15 cellular contexts compared by ENCODE assay signal in genomic region chr10:103799341-103799740, GRCh38. TPM values are rescaled to one million over a fixed set of nuclear protein-coding genes. Genes with fewer than 3 reads are reported as not detected.
DNase-seq lines count a peak whose midpoint lies in the region; ATAC-seq and TF ChIP-seq lines count a peak whose summit lies in the region.
"Had no signal": no experiment of that assay in that cellular context is flagged by ENCODE, and none has a peak within 500 bp of the region (broad histone marks: within the 10 kb centered on the region; RNA-seq: fewer than 3 reads in every experiment).

No MANE protein-coding gene starts in this region.

- no peaks in the 10 kb centered on the region for H3K9me3 Mint-ChIP-seq in activated CD4-positive, alpha-beta memory T cell treated with anti-CD3 and anti-CD28 coated beads, Interleukin-2, amount 10 ng/mL, durations not matched to agents 7 days and 5 days
- no peaks in the 10 kb centered on the region for H3K9me3 Mint-ChIP-seq in activated CD4-positive, alpha-beta memory T cell treated with anti-CD3 and anti-CD28 coated beads for 36 hours
- no peaks in the 10 kb centered on the region for H3K9me3 Mint-ChIP-seq in activated T-helper 1 cell treated with anti-CD3 and anti-CD28 coated beads, Interleukin-12 subunit alpha, Interleukin-12 subunit beta, Interleukin-2, Interleukin-4 antibody, amounts not matched to agents 30 ng/mL and 10 ng/mL and 1 ng/mL, durations not matched to agents 14 hours and 24 hours and 36 hours
- H3K9me3 Mint-ChIP-seq in neural crest cell = no peaks in the 10 kb centered on the region
- H3K9me3 Mint-ChIP-seq: GM23338 had no signal

- intact Hi-C loops in activated CD4-positive, alpha-beta memory T cell treated with anti-CD3 and anti-CD28 coated beads for 36 hours (cut with micrococcal nuclease) = no loop called here
- intact Hi-C loops in activated T-helper 1 cell treated with anti-CD3 and anti-CD28 coated beads, Interleukin-12 subunit alpha, Interleukin-12 subunit beta, Interleukin-2, Interleukin-4 antibody, amounts not matched to agents 30 ng/mL and 10 ng/mL and 1 ng/mL, durations not matched to agents 14 hours and 24 hours and 36 hours (cut with micrococcal nuclease) = no loop called here

- peak overlapping the region; percentile 80 for H3K27ac Mint-ChIP-seq in activated CD4-positive, alpha-beta memory T cell treated with anti-CD3 and anti-CD28 coated beads, Interleukin-2, amount 10 ng/mL, durations not matched to agents 7 days and 5 days
- no peak overlapping the region for H3K27ac Mint-ChIP-seq in activated CD4-positive, alpha-beta memory T cell treated with anti-CD3 and anti-CD28 coated beads for 36 hours
- peak overlapping the region; percentile 80 for H3K27ac Mint-ChIP-seq in activated T-helper 1 cell treated with anti-CD3 and anti-CD28 coated beads, Interleukin-12 subunit alpha, Interleukin-12 subunit beta, Interleukin-2, Interleukin-4 antibody, amounts not matched to agents 30 ng/mL and 10 ng/mL and 1 ng/mL, durations not matched to agents 14 hours and 24 hours and 36 hours
- H3K27ac Mint-ChIP-seq in neural crest cell (ENCODE audit: unreplicated experiment) = peak overlapping the region; percentile 69
- H3K27ac Mint-ChIP-seq: CD14-positive monocyte, GM23338 had no signal

- CTCF ChIA-PET in activated CD4-positive, alpha-beta memory T cell treated with anti-CD3 and anti-CD28 coated beads, Interleukin-2, amount 10 ng/mL, durations not matched to agents 7 days and 5 days (lab: Charles Lee) = interaction anchor here (1.9 to 3.5 kb wide), 2 partner anchors 18 to 47 kb away, joined by 7 to 17 read pairs; no protein-coding TSS in a partner anchor
- CTCF ChIA-PET in activated CD4-positive, alpha-beta memory T cell treated with anti-CD3 and anti-CD28 coated beads for 36 hours (lab: Charles Lee) = interaction anchor here (0.8 kb wide), 1 partner anchor 86 kb away, joined by 3 read pairs; no protein-coding TSS in a partner anchor

- peaks cover 40% of the 10 kb centered on the region for H3K4me1 Mint-ChIP-seq in activated CD4-positive, alpha-beta memory T cell treated with anti-CD3 and anti-CD28 coated beads, Interleukin-2, amount 10 ng/mL, durations not matched to agents 7 days and 5 days
- peaks cover 21% of the 10 kb centered on the region for H3K4me1 Mint-ChIP-seq in activated CD4-positive, alpha-beta memory T cell treated with anti-CD3 and anti-CD28 coated beads for 36 hours (ENCODE audit: low read depth)
- H3K4me1 Mint-ChIP-seq in activated T-helper 1 cell treated with anti-CD3 and anti-CD28 coated beads, Interleukin-12 subunit alpha, Interleukin-12 subunit beta, Interleukin-2, Interleukin-4 antibody, amounts not matched to agents 30 ng/mL and 10 ng/mL and 1 ng/mL, durations not matched to agents 14 hours and 24 hours and 36 hours (ENCODE audit: low read depth) = peaks cover 30% of the 10 kb centered on the region
- H3K4me1 Mint-ChIP-seq in neural crest cell = peaks cover 42% of the 10 kb centered on the region

- peaks cover 3% of the 10 kb centered on the region for H3K27me3 Mint-ChIP-seq in activated CD4-positive, alpha-beta memory T cell treated with anti-CD3 and anti-CD28 coated beads, Interleukin-2, amount 10 ng/mL, durations not matched to agents 7 days and 5 days
- H3K27me3 Mint-ChIP-seq in activated CD4-positive, alpha-beta memory T cell treated with anti-CD3 and anti-CD28 coated beads for 36 hours = no peaks in the 10 kb centered on the region
- H3K27me3 Mint-ChIP-seq in activated T-helper 1 cell treated with anti-CD3 and anti-CD28 coated beads, Interleukin-12 subunit alpha, Interleukin-12 subunit beta, Interleukin-2, Interleukin-4 antibody, amounts not matched to agents 30 ng/mL and 10 ng/mL and 1 ng/mL, durations not matched to agents 14 hours and 24 hours and 36 hours (ENCODE audit: insufficient read depth) = peaks cover 5% of the 10 kb centered on the region
- no peaks in the 10 kb centered on the region for H3K27me3 Mint-ChIP-seq in neural crest cell (ENCODE audit: low read depth)

- no peak for ATAC-seq in HG02759 (IDR thresholded peaks at IDR 0.05; ENCODE audit: unreplicated experiment)
- ATAC-seq: GM23338 had no signal

- TF ChIP-seq CTCF in neural crest cell (conservative IDR thresholded peaks at IDR 0.05) = no peak

- POLR2A ChIA-PET in activated CD4-positive, alpha-beta memory T cell treated with anti-CD3 and anti-CD28 coated beads, Interleukin-2, amount 10 ng/mL, durations not matched to agents 7 days and 5 days (lab: Charles Lee) = interaction anchor here (1.4 kb wide), 2 partner anchors 9 to 27 kb away, joined by 3 to 4 read pairs; no protein-coding TSS in a partner anchor
- POLR2A ChIA-PET in activated CD4-positive, alpha-beta memory T cell treated with anti-CD3 and anti-CD28 coated beads for 36 hours (lab: Charles Lee) = no interaction called here

- H3K4me3 Mint-ChIP-seq in activated CD4-positive, alpha-beta memory T cell treated with anti-CD3 and anti-CD28 coated beads, Interleukin-2, amount 10 ng/mL, durations not matched to agents 7 days and 5 days = no peak overlapping the region
- H3K4me3 Mint-ChIP-seq in activated CD4-positive, alpha-beta memory T cell treated with anti-CD3 and anti-CD28 coated beads for 36 hours = no peak overlapping the region
- no peak overlapping the region for H3K4me3 Mint-ChIP-seq in activated T-helper 1 cell treated with anti-CD3 and anti-CD28 coated beads, Interleukin-12 subunit alpha, Interleukin-12 subunit beta, Interleukin-2, Interleukin-4 antibody, amounts not matched to agents 30 ng/mL and 10 ng/mL and 1 ng/mL, durations not matched to agents 14 hours and 24 hours and 36 hours
- peak overlapping the region; percentile 22 for H3K4me3 Mint-ChIP-seq in neural crest cell
- H3K4me3 Mint-ChIP-seq: CD14-positive monocyte, GM23338 had no signal

- no peak for DNase-seq in activated CD4-positive, alpha-beta memory T cell treated with anti-CD3 and anti-CD28 coated beads, Interleukin-2, amount 10 ng/mL, durations not matched to agents 7 days and 5 days
- DNase-seq in activated CD4-positive, alpha-beta memory T cell treated with anti-CD3 and anti-CD28 coated beads for 36 hours = no peak
- DNase-seq in EH (ENCODE audit: low read depth) (peak; percentile 44), neural crest cell (ENCODE audit: low read depth, low spot score) (no peak), NCI-H1092 (lab: John Stamatoyannopoulos, UW) (no peak)
- DNase-seq in activated T-helper 1 cell treated with anti-CD3 and anti-CD28 coated beads, Interleukin-12 subunit alpha, Interleukin-12 subunit beta, Interleukin-2, Interleukin-4 antibody, amounts not matched to agents 30 ng/mL and 10 ng/mL and 1 ng/mL, durations not matched to agents 14 hours and 24 hours and 36 hours (ENCODE audit: low spot score) = no peak
- no peak for DNase-seq in stimulated activated CD4-positive, alpha-beta T cell treated with anti-CD3 and anti-CD28 coated beads, Interleukin-2, amount 100 ng/mL, for 24 hours
- DNase-seq: DMS79 treated with DMSO at 0.1 percent for 48 hours, KBM-7, NCI-H1092 treated with DMSO at 0.1 percent for 48 hours, NCI-H1694 treated with DMSO at 0.1 percent for 48 hours, NCI-H69 had no signal

- H3K36me3 Mint-ChIP-seq in activated CD4-positive, alpha-beta memory T cell treated with anti-CD3 and anti-CD28 coated beads, Interleukin-2, amount 10 ng/mL, durations not matched to agents 7 days and 5 days (ENCODE audit: low read depth) = no peaks in the 10 kb centered on the region
- no peaks in the 10 kb centered on the region for H3K36me3 Mint-ChIP-seq in activated CD4-positive, alpha-beta memory T cell treated with anti-CD3 and anti-CD28 coated beads for 36 hours
- H3K36me3 Mint-ChIP-seq in activated T-helper 1 cell treated with anti-CD3 and anti-CD28 coated beads, Interleukin-12 subunit alpha, Interleukin-12 subunit beta, Interleukin-2, Interleukin-4 antibody, amounts not matched to agents 30 ng/mL and 10 ng/mL and 1 ng/mL, durations not matched to agents 14 hours and 24 hours and 36 hours (ENCODE audit: low read depth) = peaks cover 6% of the 10 kb centered on the region
- peaks cover 8% of the 10 kb centered on the region for H3K36me3 Mint-ChIP-seq in neural crest cell (ENCODE audit: low read depth)
- H3K36me3 Mint-ChIP-seq: CD14-positive monocyte had no signal

RNA-seq across cellular contexts. Expression of gene SH3PXD2A, which starts 56.0 kb away (rescaled TPM):
- total RNA-seq in activated CD4-positive, alpha-beta memory T cell treated with anti-CD3 and anti-CD28 coated beads, Interleukin-2, amount 10 ng/mL, durations not matched to agents 7 days and 5 days = 10 to 100 TPM; 16.5 to 17.9 TPM
- 10 to 100 TPM in 1 of 2 experiments, 1 to 10 TPM in 1; 10.0 to 10.3 TPM for total RNA-seq in activated CD4-positive, alpha-beta memory T cell treated with anti-CD3 and anti-CD28 coated beads for 36 hours
- total RNA-seq in activated T-helper 1 cell treated with anti-CD3 and anti-CD28 coated beads, Interleukin-12 subunit alpha, Interleukin-12 subunit beta, Interleukin-2, Interleukin-4 antibody, amounts not matched to agents 30 ng/mL and 10 ng/mL and 1 ng/mL, durations not matched to agents 14 hours and 24 hours and 36 hours = 9.6 and 10.4 TPM in 2 replicates
- 22.8 and 23.2 TPM in 2 replicates for total RNA-seq in neural crest cell
